13 cellular contexts compared by ENCODE assay signal in the genomic region with DNA sequence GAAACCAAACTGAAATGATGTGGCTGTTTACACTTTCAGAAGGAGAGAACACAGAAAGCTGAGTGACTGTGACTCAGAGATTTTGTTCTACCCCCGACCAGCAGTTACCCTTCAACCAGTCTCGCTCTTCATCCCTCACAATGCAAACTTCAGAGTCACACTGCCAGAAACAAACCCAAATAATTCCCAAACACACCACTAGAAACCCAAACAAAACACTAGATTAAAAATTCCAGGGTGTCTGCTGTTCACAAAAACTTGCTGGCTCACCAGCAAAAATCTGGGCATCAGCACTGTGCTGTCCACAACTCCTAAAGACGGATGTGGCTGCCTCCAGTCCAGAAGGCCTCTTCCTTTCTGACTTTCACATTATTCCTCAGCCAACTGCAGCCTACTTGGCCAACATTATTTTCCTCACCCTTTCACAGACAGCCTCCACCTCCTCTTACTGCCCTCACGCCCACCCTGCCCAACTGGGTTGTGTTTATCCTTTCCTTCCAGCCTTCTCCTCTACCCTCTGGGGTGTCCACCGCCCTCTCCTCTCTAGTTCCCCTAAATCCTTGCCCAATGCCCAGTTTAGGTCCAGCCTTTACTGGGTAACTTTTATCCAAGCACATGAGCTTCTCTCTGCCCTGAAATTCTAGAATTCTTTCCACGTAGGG.
DNase-seq lines count a peak whose midpoint lies in the region; ATAC-seq and TF ChIP-seq lines count a peak whose summit lies in the region.
"Had no signal": no experiment of that assay in that cellular context is flagged by ENCODE, and none has a peak within 500 bp of the region (broad histone marks: within the 10 kb centered on the region; RNA-seq: fewer than 3 reads in every experiment).

No MANE protein-coding gene starts in this region.

- H3K4me1 Mint-ChIP-seq in osteocyte (ENCODE audit: unreplicated experiment) = peaks cover 13% of the 10 kb centered on the region
- H3K4me1 Mint-ChIP-seq: CD8-positive, alpha-beta memory T cell had no signal

- ATAC-seq in GM19351 (IDR thresholded peaks at IDR 0.05; ENCODE audit: unreplicated experiment) (peak; percentile 71), HG02981 (IDR thresholded peaks at IDR 0.05; ENCODE audit: unreplicated experiment) (peak; percentile 51)

- no peak overlapping the region for H3K4me3 ChIP-seq in cardiac fibroblast (replicated peaks in 1 of 2; ENCODE audit: low read depth in 2 of 2, low read length in 2 of 2)
- H3K4me3 ChIP-seq: sigmoid colon had no signal

- no peaks in the 10 kb centered on the region for H3K27me3 Mint-ChIP-seq in osteocyte (ENCODE audit: unreplicated experiment)

- H3K9me3 Mint-ChIP-seq in osteocyte (ENCODE audit: unreplicated experiment) = no peaks in the 10 kb centered on the region

- H3K4me3 Mint-ChIP-seq in osteocyte (ENCODE audit: unreplicated experiment) = no peak overlapping the region
- H3K4me3 Mint-ChIP-seq: CD8-positive, alpha-beta memory T cell had no signal

- H3K27ac Mint-ChIP-seq in osteocyte (ENCODE audit: unreplicated experiment) = peak overlapping the region; percentile 63
- H3K27ac Mint-ChIP-seq: CD8-positive, alpha-beta memory T cell had no signal

- DNase-seq in cardiac fibroblast (ENCODE audit: low read depth in 2 of 2) = peak; percentile 46 to 78
- no peak for DNase-seq in osteocyte (ENCODE audit: extremely low spot score, unreplicated experiment)
- DNase-seq in GM19240 (ENCODE audit: insufficient read length, low spot score) = no peak
- DNase-seq in stimulated activated CD4-positive, alpha-beta T cell treated with anti-CD3 and anti-CD28 coated beads, Interleukin-4, amount 100 ng/mL, for 1 hour = no peak
- no peak for DNase-seq in GF-D8 (lab: John Stamatoyannopoulos, UW)
- DNase-seq in hippocampal formation (lab: John Stamatoyannopoulos, UW) = no peak
- DNase-seq: anterior cingulate cortex; CD8-positive, alpha-beta memory T cell; NCI-H2227 treated with DMSO at 0.1 percent for 48 hours; SHP77; sigmoid colon had no signal

- TF ChIP-seq CTCF in cardiac fibroblast (IDR thresholded peaks at IDR 0.05; ENCODE audit: low read depth, low read length) (no peak), osteocyte (IDR thresholded peaks at IDR 0.05) (no peak)

- no peaks in the 10 kb centered on the region for H3K36me3 Mint-ChIP-seq in osteocyte (ENCODE audit: unreplicated experiment)
- H3K36me3 Mint-ChIP-seq: CD8-positive, alpha-beta memory T cell had no signal

Comparison
In these comparisons a context has a peak if more than half of its experiments do, and no peak if none do; other contexts are left out.
1. DNase-seq: peak in cardiac fibroblast (2 of 2); none in osteocyte (single experiment), GM19240 (single experiment), stimulated activated CD4-positive, alpha-beta T cell treated with anti-CD3 and anti-CD28 coated beads, Interleukin-4, amount 100 ng/mL, for 1 hour (single experiment), GF-D8 (single experiment) and hippocampal formation (0 of 2).